8 cellular contexts compared by ENCODE assay signal in genomic region chr17:38799501-38800236, GRCh38.
DNase-seq lines count a peak whose midpoint lies in the region; ATAC-seq and FAIRE-seq lines count a peak whose summit lies in the region.

Gene PIP4K2B, minus strand, starts transcription at chr17:38799556. Its CDS starts 132 bp downstream, at chr17:38799424.

- peaks cover 17% of the 10 kb centered on the region for H3K4me1 ChIP-seq in effector memory CD4-positive, alpha-beta T cell (ENCODE audit: control insufficient read depth, insufficient read depth, low read length, poor library complexity, severe bottlenecking)

- FAIRE-seq in HTR-8/SVneo (lab: Jason Lieb, UNC): no peak

- H3K9me3 ChIP-seq in effector memory CD4-positive, alpha-beta T cell (ENCODE audit: control insufficient read depth, low read length): no peaks in the 10 kb centered on the region

- ATAC-seq in GM21367 (IDR thresholded peaks at IDR 0.05; ENCODE audit: unreplicated experiment): peak; percentile 65

- DNase-seq in COLO829 (ENCODE audit: low spot score) (peak; percentile 96), HTR-8/SVneo (ENCODE audit: insufficient read length, low spot score) (peak; percentile 99), NOMO-1 treated with DMSO at 0.1 percent for 48 hours (lab: John Stamatoyannopoulos, UW; ENCODE audit: unreplicated experiment) (peak; percentile 97), medulla oblongata (ENCODE audit: extremely low spot score) (peak; percentile 96)
- peak; percentile 67 to 71 for DNase-seq in activated CD8-positive, alpha-beta memory T cell treated with anti-CD3 and anti-CD28 coated beads for 4 hours (ENCODE audit: low read depth in 2 of 2)
- peak; percentile 73 to 84 (median 75) for DNase-seq in effector memory CD4-positive, alpha-beta T cell
- DNase-seq in stimulated activated CD4-positive, alpha-beta T cell treated with anti-CD3 and anti-CD28 coated beads, TNF-alpha, amount 100 ng/mL, for 48 hours (ENCODE audit: low read depth in 3 of 3): peak; percentile 78 to 88 (median 83)

- peaks cover 26% of the 10 kb centered on the region for H3K36me3 ChIP-seq in effector memory CD4-positive, alpha-beta T cell (ENCODE audit: control insufficient read depth, insufficient read depth, low read length)

- H3K27me3 ChIP-seq in effector memory CD4-positive, alpha-beta T cell (replicated peaks; ENCODE audit: control insufficient read depth, insufficient read depth, low read length, poor library complexity, severe bottlenecking): no peaks in the 10 kb centered on the region

- peak within 1 kb of the TSS; percentile 87 for H3K27ac ChIP-seq in effector memory CD4-positive, alpha-beta T cell (ENCODE audit: insufficient read depth, low read length, poor library complexity, severe bottlenecking)

- H3K4me3 ChIP-seq in effector memory CD4-positive, alpha-beta T cell (ENCODE audit: insufficient read depth, low read depth, low read length, poor library complexity, severe bottlenecking): peak within 1 kb of the TSS; percentile 94

Comparison
In these comparisons a context has a peak if more than half of its experiments do, and no peak if none do; other contexts are left out.
1. Peak in every context shown above with its lines: DNase-seq, ATAC-seq, H3K4me3 ChIP-seq and H3K27ac ChIP-seq.